ENCODE assay signal across 1 cellular context in genomic region chr18:8936646-8937045, GRCh38.
TF ChIP-seq lines count a peak whose summit lies in the region.

No MANE protein-coding gene starts in this region.

TF ChIP-seq in GM23338, 12 proteins besides CTCF, POLR2A, EP300 and RAD21 (continued from another document):
- no peak for TF ChIP-seq REST (IDR thresholded peaks at IDR 0.05; ENCODE audit: unreplicated experiment)
